Comparison of ENCODE assay signal across 25 cellular contexts in the genomic region with DNA sequence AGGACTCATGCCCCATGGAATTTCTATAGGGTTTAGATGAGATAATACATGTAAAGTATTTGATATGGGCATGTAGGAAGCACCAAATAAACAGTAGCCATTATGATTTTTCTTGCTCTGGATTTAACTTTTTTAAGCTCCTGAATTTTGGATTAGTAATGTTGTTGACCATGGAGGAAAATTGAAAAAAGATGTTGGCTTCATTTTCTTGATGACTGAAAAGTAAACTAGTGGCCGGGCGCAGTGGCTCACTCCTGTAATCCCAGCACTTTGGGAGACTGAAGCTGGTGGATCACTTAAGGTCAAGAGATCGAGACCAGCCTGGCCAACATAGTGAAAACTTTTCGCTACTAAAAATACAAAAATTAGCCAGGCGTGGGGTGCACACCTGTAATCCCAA.
"Had no signal": no experiment of that assay in that cellular context is flagged by ENCODE, and none has a peak within 500 bp of the region (broad histone marks: within the 10 kb centered on the region; RNA-seq: fewer than 3 reads in every experiment).

No MANE protein-coding gene starts in this region.

- H3K27me3 ChIP-seq: ascending aorta, body of pancreas, MG63, SJSA1 had no signal

- H3K9me3 ChIP-seq: ascending aorta, body of pancreas, MG63, SJSA1 had no signal

- H3K4me1 Mint-ChIP-seq: activated B cell treated with CpG ODN at 0.5 μM for 24 hours; activated CD4-positive, alpha-beta T cell treated with anti-CD3 and anti-CD28 coated beads, Interleukin-2, amount 10 ng/mL, durations not matched to agents 24 days and 14 days; activated naive CD8-positive, alpha-beta T cell treated with anti-CD3 and anti-CD28 coated beads, Interleukin-2, amount 50 U/mL, for 24 hours had no signal

- H3K36me3 ChIP-seq: ascending aorta, MG63, SJSA1 had no signal

- H3K4me3 ChIP-seq: ascending aorta, body of pancreas, MG63, SJSA1 had no signal

- H3K27ac Mint-ChIP-seq: activated B cell treated with CpG ODN at 0.5 μM for 24 hours; activated CD4-positive, alpha-beta T cell treated with anti-CD3 and anti-CD28 coated beads, Interleukin-2, amount 10 ng/mL, durations not matched to agents 24 days and 14 days; activated naive CD4-positive, alpha-beta T cell treated with anti-CD3 and anti-CD28 coated beads, Interleukin-2, amount 50 U/mL, for 72 hours; activated naive CD8-positive, alpha-beta T cell treated with anti-CD3 and anti-CD28 coated beads, Interleukin-2, amount 50 U/mL, for 24 hours; IgD-negative memory B cell; T-helper 1 cell treated with Interleukin-12 subunit alpha and Interleukin-12 subunit beta and Interleukin-4 antibody, amounts not matched to agents 30 μg/mL and 1 μg/mL, for 36 hours had no signal

- H3K4me3 Mint-ChIP-seq: activated B cell treated with CpG ODN at 0.5 μM for 24 hours; activated CD4-positive, alpha-beta T cell treated with anti-CD3 and anti-CD28 coated beads, Interleukin-2, amount 10 ng/mL, durations not matched to agents 24 days and 14 days; activated naive CD8-positive, alpha-beta T cell treated with anti-CD3 and anti-CD28 coated beads, Interleukin-2, amount 50 U/mL, for 24 hours; activated T-cell treated with anti-CD3 and anti-CD28 coated beads, Interleukin-2, amount 50 U/mL, for 4 hours; IgD-negative memory B cell; T-helper 1 cell treated with Interleukin-12 subunit alpha and Interleukin-12 subunit beta and Interleukin-4 antibody, amounts not matched to agents 30 μg/mL and 1 μg/mL, for 36 hours had no signal

- DNase-seq: activated B cell treated with CpG ODN at 0.5 μM for 24 hours; activated CD4-positive, alpha-beta T cell treated with anti-CD3 and anti-CD28 coated beads for 1 hour; activated CD4-positive, alpha-beta T cell treated with anti-CD3 and anti-CD28 coated beads, Interleukin-2, amount 10 ng/mL, durations not matched to agents 24 days and 14 days; activated CD4-positive, alpha-beta T cell treated with anti-CD3 and anti-CD28 coated beads, Interleukin-2, amount 50 U/mL, for 48 hours; activated effector memory CD4-positive, alpha-beta T cell treated with anti-CD3 and anti-CD28 coated beads, Interleukin-2, amount 50 U/mL, for 16 hours; activated naive CD4-positive, alpha-beta T cell treated with Interleukin-2 at 50 U/mL for 16 hours; activated naive CD8-positive, alpha-beta T cell treated with anti-CD3 and anti-CD28 coated beads, Interleukin-2, amount 50 U/mL, for 24 hours; activated T-cell treated with anti-CD3 and anti-CD28 coated beads, Interleukin-2, amount 50 U/mL, for 4 hours; amniotic stem cell; body of pancreas; KG1; MG63; MV-4-11; NCI-H1092 treated with DMSO at 0.1 percent for 48 hours; NCI-H1417 treated with DMSO at 0.1 percent for 48 hours; NCI-H1694; NCI-H2081; PC-3; SHP77 had no signal

- H3K27me3 Mint-ChIP-seq: activated B cell treated with CpG ODN at 0.5 μM for 24 hours; activated CD4-positive, alpha-beta T cell treated with anti-CD3 and anti-CD28 coated beads, Interleukin-2, amount 10 ng/mL, durations not matched to agents 24 days and 14 days; activated naive CD8-positive, alpha-beta T cell treated with anti-CD3 and anti-CD28 coated beads, Interleukin-2, amount 50 U/mL, for 24 hours; IgD-negative memory B cell had no signal

- H3K27ac ChIP-seq: body of pancreas, SJSA1 had no signal

- H3K36me3 Mint-ChIP-seq: activated naive CD4-positive, alpha-beta T cell treated with anti-CD3 and anti-CD28 coated beads, Interleukin-2, amount 50 U/mL, for 72 hours; IgD-negative memory B cell had no signal

- ATAC-seq: activated naive CD4-positive, alpha-beta T cell treated with anti-CD3 and anti-CD28 coated beads, Interleukin-2, amount 50 U/mL, for 72 hours; activated naive CD8-positive, alpha-beta T cell treated with anti-CD3 and anti-CD28 coated beads, Interleukin-2, amount 50 U/mL, for 24 hours; activated T-cell treated with anti-CD3 and anti-CD28 coated beads, Interleukin-2, amount 50 U/mL, for 4 hours; body of pancreas; PC-3; SK-N-SH treated with all-trans-retinoic acid at 6 μM for 48 hours had no signal

- H3K9me3 Mint-ChIP-seq: activated B cell treated with CpG ODN at 0.5 μM for 24 hours; activated CD4-positive, alpha-beta T cell treated with anti-CD3 and anti-CD28 coated beads, Interleukin-2, amount 10 ng/mL, durations not matched to agents 24 days and 14 days; activated T-cell treated with anti-CD3 and anti-CD28 coated beads, Interleukin-2, amount 50 U/mL, for 4 hours; T-helper 1 cell treated with Interleukin-12 subunit alpha and Interleukin-12 subunit beta and Interleukin-4 antibody, amounts not matched to agents 30 μg/mL and 1 μg/mL, for 36 hours had no signal
